In the genomic region with DNA sequence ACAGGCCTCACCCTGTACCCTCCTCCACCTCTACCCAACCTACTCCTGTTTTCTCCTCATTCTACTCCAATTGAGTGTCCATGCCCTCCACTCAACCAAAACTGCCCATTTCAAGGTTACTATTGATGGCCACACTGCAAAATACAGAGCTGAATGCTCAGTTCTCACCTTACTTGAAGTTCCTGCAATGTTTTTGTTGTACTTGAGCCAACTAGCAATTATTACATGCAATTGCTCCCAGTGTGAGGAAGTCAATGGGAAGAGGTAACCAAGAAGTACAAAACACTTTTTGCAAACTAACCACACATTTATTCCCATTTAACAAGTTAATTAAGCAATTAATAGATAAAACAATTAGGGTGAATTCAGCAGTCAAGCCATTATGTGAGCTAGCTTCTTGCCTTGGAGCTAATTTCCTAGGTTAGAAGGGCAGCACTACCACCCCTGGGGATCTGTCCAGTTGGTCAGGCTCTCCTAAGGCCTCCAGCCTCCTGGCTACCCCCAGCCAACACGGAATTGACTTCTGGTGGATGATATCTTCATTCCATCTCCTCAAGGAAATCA, we compare ENCODE assay signal across 38 cellular contexts. TPM values are rescaled to one million over a fixed set of nuclear protein-coding genes. Genes with fewer than 3 reads are reported as not detected.
DNase-seq lines count a peak whose midpoint lies in the region; ATAC-seq and TF ChIP-seq lines count a peak whose summit lies in the region.
"Had no signal": no experiment of that assay in that cellular context is flagged by ENCODE, and none has a peak within 500 bp of the region (broad histone marks: within the 10 kb centered on the region; RNA-seq: fewer than 3 reads in every experiment).

No MANE protein-coding gene starts in this region.

- H3K4me1 Mint-ChIP-seq in stimulated activated effector memory CD8-positive, alpha-beta T cell treated with anti-CD3 and anti-CD28 coated beads, Interleukin-12 subunit alpha, Interleukin-12 subunit beta, amount 100 ng/mL, for 72 hours = peaks cover 18% of the 10 kb centered on the region
- H3K4me1 Mint-ChIP-seq: B cell, CD14-positive monocyte had no signal

- DNase-seq in NCI-H1105 treated with DMSO at 0.1 percent for 48 hours (lab: John Stamatoyannopoulos, UW) (peak; percentile 12), NCI-H1105 (lab: John Stamatoyannopoulos, UW) (no peak), Caki2 (ENCODE audit: low read depth) (peak; percentile 19), renal cortical epithelial cell (ENCODE audit: low read depth) (peak; percentile 15)
- DNase-seq in stimulated activated effector memory CD8-positive, alpha-beta T cell treated with anti-CD3 and anti-CD28 coated beads, Interleukin-12 subunit alpha, Interleukin-12 subunit beta, amount 100 ng/mL, for 72 hours (ENCODE audit: low spot score in 2 of 2) = no peak
- DNase-seq: 8988T; ACHN; AML-193; BE2C; C1 segment of cervical spinal cord; Caco-2; Calu3; CD4-positive, alpha-beta memory T cell; CD4-positive, alpha-beta T cell; CD4-positive, CD25-positive, alpha-beta regulatory T cell; CD8-positive, alpha-beta memory T cell; CD8-positive, alpha-beta T cell; COR-L47; DMS 273 treated with DMSO at 0.1 percent for 48 hours; DMS153; DMS53; DMS79; DMS79 treated with DMSO at 0.1 percent for 48 hours; DND-41; EL had no signal

- H3K27ac Mint-ChIP-seq in stimulated activated effector memory CD8-positive, alpha-beta T cell treated with anti-CD3 and anti-CD28 coated beads, Interleukin-12 subunit alpha, Interleukin-12 subunit beta, amount 100 ng/mL, for 72 hours = no peak overlapping the region
- H3K27ac Mint-ChIP-seq: B cell; CD14-positive monocyte; CD4-positive, alpha-beta T cell; CD8-positive, alpha-beta T cell had no signal

- CTCF ChIA-PET in HEK293 (lab: Yijun Ruan, JAX) = no interaction called here

- POLR2A ChIA-PET in HEK293 (lab: Yijun Ruan, JAX) = no interaction called here

- no peaks in the 10 kb centered on the region for H3K36me3 Mint-ChIP-seq in stimulated activated effector memory CD8-positive, alpha-beta T cell treated with anti-CD3 and anti-CD28 coated beads, Interleukin-12 subunit alpha, Interleukin-12 subunit beta, amount 100 ng/mL, for 72 hours
- H3K36me3 Mint-ChIP-seq: CD14-positive monocyte; CD4-positive, alpha-beta memory T cell; CD4-positive, CD25-positive, alpha-beta regulatory T cell; CD8-positive, alpha-beta T cell had no signal

- H3K4me1 ChIP-seq in HEK293 (ENCODE audit: control insufficient read depth, insufficient read depth, low read length) = no peaks in the 10 kb centered on the region
- H3K4me1 ChIP-seq: A549, BE2C, Caco-2 had no signal

- H3K9me3 ChIP-seq in HEK293 (ENCODE audit: control insufficient read depth, insufficient read depth, low read depth, low read length) = no peaks in the 10 kb centered on the region
- H3K9me3 ChIP-seq: A549; BE2C; BLaER1; BLaER1 treated with 17β-estradiol and CSF1 and Interleukin-3, amounts not matched to agents 10 nM and 100 nM; Caco-2 had no signal

- in situ Hi-C loops in Caki2 (cut with HindIII; ENCODE audit: low pct_unique_long_range_greater_than_20kb, low sequenced_read_pairs) = no loop called here

- H3K27ac ChIP-seq in HEK293 (ENCODE audit: extremely low read depth, low read depth, low read length) = no peak overlapping the region
- H3K27ac ChIP-seq: 22Rv1; A549; BLaER1; BLaER1 treated with 17β-estradiol and CSF1 and Interleukin-3, amounts not matched to agents 10 nM and 100 nM; C4-2B had no signal

- no peak overlapping the region for H3K4me3 ChIP-seq in HEK293 (ENCODE audit: low read depth, low read length)
- H3K4me3 ChIP-seq: A549; BLaER1; BLaER1 treated with 17β-estradiol and CSF1 and Interleukin-3, amounts not matched to agents 10 nM and 100 nM had no signal

- H3K36me3 ChIP-seq in HEK293 (ENCODE audit: control insufficient read depth in 2 of 2, insufficient read depth in 1 of 2, low read length in 2 of 2) = no peaks in the 10 kb centered on the region
- H3K36me3 ChIP-seq: BE2C; BLaER1; BLaER1 treated with 17β-estradiol and CSF1 and Interleukin-3, amounts not matched to agents 10 nM and 100 nM had no signal

- ATAC-seq in HG03520 (IDR thresholded peaks at IDR 0.05; ENCODE audit: unreplicated experiment) (no peak), HG03442 (IDR thresholded peaks at IDR 0.05; ENCODE audit: unreplicated experiment) (no peak)
- no peak for ATAC-seq in stimulated activated effector memory CD8-positive, alpha-beta T cell treated with anti-CD3 and anti-CD28 coated beads, Interleukin-12 subunit alpha, Interleukin-12 subunit beta, amount 100 ng/mL, for 72 hours
- ATAC-seq: A549; CD8-positive, alpha-beta T cell had no signal

- no peak for TF ChIP-seq CTCF in HEK293 (tag by site-specific recombination; IDR thresholded peaks at IDR 0.05)

- no peak overlapping the region for H3K4me3 Mint-ChIP-seq in stimulated activated effector memory CD8-positive, alpha-beta T cell treated with anti-CD3 and anti-CD28 coated beads, Interleukin-12 subunit alpha, Interleukin-12 subunit beta, amount 100 ng/mL, for 72 hours
- H3K4me3 Mint-ChIP-seq: B cell; CD14-positive monocyte; CD4-positive, alpha-beta memory T cell; CD4-positive, alpha-beta T cell; CD4-positive, CD25-positive, alpha-beta regulatory T cell; CD8-positive, alpha-beta memory T cell; CD8-positive, alpha-beta T cell had no signal

- H3K9me3 Mint-ChIP-seq in stimulated activated effector memory CD8-positive, alpha-beta T cell treated with anti-CD3 and anti-CD28 coated beads, Interleukin-12 subunit alpha, Interleukin-12 subunit beta, amount 100 ng/mL, for 72 hours = no peaks in the 10 kb centered on the region
- H3K9me3 Mint-ChIP-seq: CD4-positive, alpha-beta T cell; CD4-positive, CD25-positive, alpha-beta regulatory T cell; CD8-positive, alpha-beta memory T cell; CD8-positive, alpha-beta T cell had no signal

TF ChIP-seq in HEK293, 187 proteins besides CTCF, POLR2A, EP300 and RAD21 (continues in another document):
- TF ChIP-seq FEZF1 (tag by site-specific recombination; IDR thresholded peaks at IDR 0.05) (peak; percentile 73), ZBTB44 (tag by site-specific recombination; IDR thresholded peaks at IDR 0.05) (peak; percentile 62), GLIS1 (tag by site-specific recombination; IDR thresholded peaks at IDR 0.05) (peak; percentile 39), ZFP3 (tag by site-specific recombination; IDR thresholded peaks at IDR 0.05; ENCODE audit: low read depth) (no peak), TCF7L2 (IDR thresholded peaks at IDR 0.05; ENCODE audit: borderline replicate concordance, low read depth, low read length) (no peak), SCRT2 (tag by site-specific recombination; IDR thresholded peaks at IDR 0.05) (no peak), ZNF157 (tag by site-specific recombination; IDR thresholded peaks at IDR 0.05) (no peak)
- TF ChIP-seq, protein P1, sequence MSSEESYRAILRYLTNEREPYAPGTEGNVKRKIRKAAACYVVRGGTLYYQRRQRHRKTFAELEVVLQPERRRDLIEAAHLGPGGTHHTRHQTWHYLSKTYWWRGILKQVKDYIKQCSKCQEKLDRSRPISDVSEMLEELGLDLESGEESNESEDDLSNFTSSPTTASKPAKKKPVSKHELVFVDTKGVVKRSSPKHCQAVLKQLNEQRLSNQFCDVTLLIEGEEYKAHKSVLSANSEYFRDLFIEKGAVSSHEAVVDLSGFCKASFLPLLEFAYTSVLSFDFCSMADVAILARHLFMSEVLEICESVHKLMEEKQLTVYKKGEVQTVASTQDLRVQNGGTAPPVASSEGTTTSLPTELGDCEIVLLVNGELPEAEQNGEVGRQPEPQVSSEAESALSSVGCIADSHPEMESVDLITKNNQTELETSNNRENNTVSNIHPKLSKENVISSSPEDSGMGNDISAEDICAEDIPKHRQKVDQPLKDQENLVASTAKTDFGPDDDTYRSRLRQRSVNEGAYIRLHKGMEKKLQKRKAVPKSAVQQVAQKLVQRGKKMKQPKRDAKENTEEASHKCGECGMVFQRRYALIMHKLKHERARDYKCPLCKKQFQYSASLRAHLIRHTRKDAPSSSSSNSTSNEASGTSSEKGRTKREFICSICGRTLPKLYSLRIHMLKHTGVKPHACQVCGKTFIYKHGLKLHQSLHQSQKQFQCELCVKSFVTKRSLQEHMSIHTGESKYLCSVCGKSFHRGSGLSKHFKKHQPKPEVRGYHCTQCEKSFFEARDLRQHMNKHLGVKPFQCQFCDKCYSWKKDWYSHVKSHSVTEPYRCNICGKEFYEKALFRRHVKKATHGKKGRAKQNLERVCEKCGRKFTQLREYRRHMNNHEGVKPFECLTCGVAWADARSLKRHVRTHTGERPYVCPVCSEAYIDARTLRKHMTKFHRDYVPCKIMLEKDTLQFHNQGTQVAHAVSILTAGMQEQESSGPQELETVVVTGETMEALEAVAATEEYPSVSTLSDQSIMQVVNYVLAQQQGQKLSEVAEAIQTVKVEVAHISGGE (tag by site-specific recombination; conservative IDR thresholded peaks at IDR 0.05; ENCODE audit: low read depth) = no peak

RNA-seq across cellular contexts. Expression of gene GGTLC1, which starts 52.4 kb away (rescaled TPM):
- total RNA-seq in Caki2 (2014; rRNA removed; shearing (Covaris generic); ENCODE audit: low replicate concordance) = not detected in 2 replicates
- total RNA-seq in renal cortical epithelial cell = not detected in 2 replicates
- total RNA-seq: A172; A673; B cell; Calu3; CD4-positive, alpha-beta memory T cell; CD4-positive, alpha-beta T cell; CD4-positive, CD25-positive, alpha-beta regulatory T cell; CD8-positive, alpha-beta memory T cell; CD8-positive, alpha-beta T cell; Daoy had no signal

Comparison
In these comparisons a context has a peak if more than half of its experiments do, and no peak if none do; other contexts are left out.
1. DNase-seq: peak in NCI-H1105 treated with DMSO at 0.1 percent for 48 hours (single experiment), Caki2 (single experiment) and renal cortical epithelial cell (single experiment); none in NCI-H1105 (single experiment) and stimulated activated effector memory CD8-positive, alpha-beta T cell treated with anti-CD3 and anti-CD28 coated beads, Interleukin-12 subunit alpha, Interleukin-12 subunit beta, amount 100 ng/mL, for 72 hours (0 of 2).